ENCODE assay signal across 18 cellular contexts in genomic region chr22:26646158-26646557, GRCh38. TPM values are rescaled to one million over a fixed set of nuclear protein-coding genes. Genes with fewer than 3 reads are reported as not detected.
DNase-seq lines count a peak whose midpoint lies in the region; ATAC-seq and TF ChIP-seq lines count a peak whose summit lies in the region.
"Had no signal": no experiment of that assay in that cellular context is flagged by ENCODE, and none has a peak within 500 bp of the region (broad histone marks: within the 10 kb centered on the region; RNA-seq: fewer than 3 reads in every experiment).

No MANE protein-coding gene starts in this region.

- no peak for TF ChIP-seq CTCF in Loucy (conservative IDR thresholded peaks at IDR 0.05; ENCODE audit: low read length)
- no peak for TF ChIP-seq CTCF in choroid plexus epithelial cell (conservative IDR thresholded peaks at IDR 0.05; ENCODE audit: low read depth, low read length)

- peak; percentile 38 for DNase-seq in NCI-H2107 treated with DMSO at 0.1 percent for 48 hours (lab: John Stamatoyannopoulos, UW; ENCODE audit: unreplicated experiment)
- DNase-seq in NCI-H2107 (lab: John Stamatoyannopoulos, UW) = no peak
- peak; percentile 47 for DNase-seq in choroid plexus epithelial cell (ENCODE audit: low read depth)
- peak; percentile 58 for DNase-seq in occipital lobe (lab: John Stamatoyannopoulos, UW)
- DNase-seq in stimulated activated CD4-positive, alpha-beta T cell treated with anti-CD3 and anti-CD28 coated beads, Interleukin-4, amount 100 ng/mL, for 1 hour = no peak
- DNase-seq: activated CD4-positive, alpha-beta T cell treated with anti-CD3 and anti-CD28 coated beads, Interleukin-2, amount 50 U/mL, for 48 hours; mesenchymal stem cell; NCI-H1694; stimulated activated naive B cell treated with anti-CD40 and anti-IgM and Interleukin-4, amounts not matched to agents 10 μg/mL and 1 μg/mL and 100 μg/mL, for 72 hours; SW 1271 had no signal

- no peaks in the 10 kb centered on the region for H3F3A ChIP-seq in Loucy (ENCODE audit: low read depth)

- ATAC-seq in GM18868 (IDR thresholded peaks at IDR 0.05; ENCODE audit: unreplicated experiment) = no peak
- no peak for ATAC-seq in GM21576 (IDR thresholded peaks at IDR 0.05; ENCODE audit: unreplicated experiment)

- no peak overlapping the region for H3K9ac ChIP-seq in Loucy (ENCODE audit: low read depth, low read length, poor library complexity, severe bottlenecking)

- H3K79me2 ChIP-seq in Loucy (ENCODE audit: insufficient read depth, low read length) = no peaks in the 10 kb centered on the region

- no peaks in the 10 kb centered on the region for H3K9me3 ChIP-seq in Loucy (ENCODE audit: insufficient read depth, low read depth, low read length)
- H3K9me3 ChIP-seq: HAP-1 had no signal

- H3K9me2 ChIP-seq in Loucy (replicated peaks; ENCODE audit: low read depth, low read length) = no peaks in the 10 kb centered on the region

- no peak overlapping the region for H3K4me2 ChIP-seq in Loucy (ENCODE audit: low read depth, low read length, poor library complexity, severe bottlenecking)

- H3K4me3 ChIP-seq in Loucy (ENCODE audit: low read length, poor library complexity, severe bottlenecking) (no peak overlapping the region), choroid plexus epithelial cell (ENCODE audit: low read depth, low read length) (no peak overlapping the region)
- H3K4me3 ChIP-seq: HAP-1 had no signal

- no peaks in the 10 kb centered on the region for H4K20me1 ChIP-seq in Loucy (ENCODE audit: insufficient read depth, low read length, poor library complexity, severe bottlenecking)

- H2AFZ ChIP-seq in Loucy (ENCODE audit: low read length) = 0 out of 2 replicates have a peak overlapping the region, but pooled peaks have one; percentile 88

- H3K4me1 ChIP-seq in Loucy (ENCODE audit: insufficient read depth, low read length, poor library complexity, severe bottlenecking) = peaks cover 65% of the 10 kb centered on the region

- H3K27me3 ChIP-seq in Loucy (ENCODE audit: insufficient read depth, low read length, poor library complexity, severe bottlenecking) = no peaks in the 10 kb centered on the region

- no peaks in the 10 kb centered on the region for H3K36me3 ChIP-seq in Loucy (ENCODE audit: insufficient read depth, low read length)
- H3K36me3 ChIP-seq: HAP-1 had no signal

RNA-seq across cellular contexts. Expression of gene MIAT, which starts 11.2 kb away (rescaled TPM):
- 221 TPM for total RNA-seq in occipital lobe

RNA-seq across cellular contexts. Expression of gene CRYBA4, which starts 24.4 kb away (rescaled TPM):
- total RNA-seq in occipital lobe = not detected
- total RNA-seq: chondrocyte, esophagus mucosa, HepG2, progenitor cell of endocrine pancreas had no signal

RNA-seq across cellular contexts. Expression of gene CRYBB1, which starts 28.3 kb away (rescaled TPM):
- total RNA-seq in occipital lobe = 0.62 TPM
- total RNA-seq: chondrocyte, esophagus mucosa, HepG2, progenitor cell of endocrine pancreas had no signal

RNA-seq across cellular contexts. Expression of gene TPST2, which starts 56.2 kb away (rescaled TPM):
- total RNA-seq in occipital lobe = 11.4 TPM

Comparison
In these comparisons a context has a peak if more than half of its experiments do, and no peak if none do; other contexts are left out.
1. DNase-seq: peak in NCI-H2107 treated with DMSO at 0.1 percent for 48 hours (single experiment), choroid plexus epithelial cell (single experiment) and occipital lobe (single experiment); none in NCI-H2107 (single experiment) and stimulated activated CD4-positive, alpha-beta T cell treated with anti-CD3 and anti-CD28 coated beads, Interleukin-4, amount 100 ng/mL, for 1 hour (single experiment).